ENCODE assay signal across 25 cellular contexts in the genomic region with DNA sequence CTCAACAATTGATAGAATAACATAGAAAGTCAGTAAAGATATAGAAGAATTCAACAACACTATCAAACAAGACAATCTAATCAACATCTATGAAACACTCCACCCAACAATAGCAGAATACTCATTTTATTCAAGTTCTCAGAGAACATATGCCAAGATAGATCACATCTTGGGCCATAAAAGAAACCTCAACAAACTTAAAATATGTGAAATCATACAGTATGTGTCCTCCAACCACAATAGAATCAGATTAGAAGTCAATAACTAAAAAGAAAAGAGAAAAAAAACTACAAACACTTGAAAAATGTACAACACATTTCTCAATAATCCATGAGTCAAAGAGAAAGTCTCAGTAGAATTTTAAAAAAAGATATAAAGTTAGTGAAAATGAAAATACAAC.
"Had no signal": no experiment of that assay in that cellular context is flagged by ENCODE, and none has a peak within 500 bp of the region (broad histone marks: within the 10 kb centered on the region; RNA-seq: fewer than 3 reads in every experiment).

No MANE protein-coding gene starts in this region.

- H3K36me3 ChIP-seq: esophagus muscularis mucosa, gastrocnemius medialis, heart left ventricle had no signal

- H3K4me3 Mint-ChIP-seq: activated CD4-positive, alpha-beta memory T cell treated with anti-CD3 and anti-CD28 coated beads, Interleukin-2, amount 10 ng/mL, durations not matched to agents 7 days and 5 days; activated CD4-positive, alpha-beta T cell treated with anti-CD3 and anti-CD28 coated beads, Interleukin-2, amount 10 ng/mL, durations not matched to agents 7 days and 5 days; activated naive CD4-positive, alpha-beta T cell treated with anti-CD3 and anti-CD28 coated beads, Interleukin-2, amount 10 ng/mL, durations not matched to agents 7 days and 5 days; activated naive CD8-positive, alpha-beta T cell treated with anti-CD3 and anti-CD28 coated beads, Interleukin-2, amount 10 ng/mL, durations not matched to agents 7 days and 5 days; activated T-cell treated with anti-CD3 and anti-CD28 coated beads, Interleukin-2, amount 50 U/mL, for 24 hours; activated T-cell treated with anti-CD3 and anti-CD28 coated beads, Interleukin-2, amount 50 U/mL, for 72 hours; effector memory CD8-positive, alpha-beta T cell had no signal

- H3K4me1 ChIP-seq: esophagus muscularis mucosa, foreskin keratinocyte, gastrocnemius medialis, heart left ventricle had no signal

- DNase-seq: activated CD4-positive, alpha-beta memory T cell treated with anti-CD3 and anti-CD28 coated beads, Interleukin-2, amount 10 ng/mL, durations not matched to agents 7 days and 5 days; activated CD4-positive, alpha-beta T cell treated with anti-CD3 and anti-CD28 coated beads for 1 hour; activated CD4-positive, alpha-beta T cell treated with anti-CD3 and anti-CD28 coated beads for 4 hours; activated CD4-positive, alpha-beta T cell treated with anti-CD3 and anti-CD28 coated beads, Interleukin-2, amount 10 ng/mL, durations not matched to agents 7 days and 5 days; activated CD4-positive, alpha-beta T cell treated with anti-CD3 and anti-CD28 coated beads, Interleukin-2, amount 50 U/mL, for 4 hours; activated CD8-positive, alpha-beta memory T cell treated with anti-CD3 and anti-CD28 coated beads, Interleukin-2, amount 50 U/mL, for 48 hours; activated gamma-delta T cell; activated naive CD4-positive, alpha-beta T cell; activated naive CD4-positive, alpha-beta T cell treated with anti-CD3 and anti-CD28 coated beads, Interleukin-2, amount 10 ng/mL, durations not matched to agents 7 days and 5 days; activated naive CD8-positive, alpha-beta T cell treated with anti-CD3 and anti-CD28 coated beads, Interleukin-2, amount 10 ng/mL, durations not matched to agents 7 days and 5 days; activated T-cell treated with anti-CD3 and anti-CD28 coated beads for 4 hours; activated T-cell treated with anti-CD3 and anti-CD28 coated beads, Interleukin-2, amount 50 U/mL, for 24 hours; activated T-cell treated with anti-CD3 and anti-CD28 coated beads, Interleukin-2, amount 50 U/mL, for 72 hours; caudate nucleus; cortex of kidney; dermis blood vessel endothelial cell; effector CD4-positive, alpha-beta T cell; effector memory CD8-positive, alpha-beta T cell; erythroblast; foreskin keratinocyte; gastrocnemius medialis; glutamatergic neuron; heart left ventricle had no signal

- H3K9me3 ChIP-seq: esophagus muscularis mucosa, gastrocnemius medialis, heart left ventricle had no signal

- H3K27ac ChIP-seq: esophagus muscularis mucosa, foreskin keratinocyte, gastrocnemius medialis, heart left ventricle had no signal

- H3K36me3 Mint-ChIP-seq: activated naive CD4-positive, alpha-beta T cell treated with anti-CD3 and anti-CD28 coated beads, Interleukin-2, amount 10 ng/mL, durations not matched to agents 7 days and 5 days; activated naive CD4-positive, alpha-beta T cell treated with anti-CD3 and anti-CD28 coated beads, Interleukin-2, amount 50 U/mL, for 72 hours; activated naive CD8-positive, alpha-beta T cell treated with anti-CD3 and anti-CD28 coated beads, Interleukin-2, amount 10 ng/mL, durations not matched to agents 7 days and 5 days had no signal

- H3K4me3 ChIP-seq: esophagus muscularis mucosa, gastrocnemius medialis, heart left ventricle had no signal

- ATAC-seq: activated T-cell treated with anti-CD3 and anti-CD28 coated beads, Interleukin-2, amount 50 U/mL, for 72 hours; effector memory CD8-positive, alpha-beta T cell; foreskin keratinocyte; gastrocnemius medialis; heart left ventricle had no signal

- H3K4me1 Mint-ChIP-seq: activated CD4-positive, alpha-beta memory T cell treated with anti-CD3 and anti-CD28 coated beads, Interleukin-2, amount 10 ng/mL, durations not matched to agents 7 days and 5 days; activated naive CD4-positive, alpha-beta T cell treated with anti-CD3 and anti-CD28 coated beads, Interleukin-2, amount 10 ng/mL, durations not matched to agents 7 days and 5 days; activated naive CD8-positive, alpha-beta T cell treated with anti-CD3 and anti-CD28 coated beads, Interleukin-2, amount 10 ng/mL, durations not matched to agents 7 days and 5 days had no signal

- H3K27me3 Mint-ChIP-seq: activated CD4-positive, alpha-beta memory T cell treated with anti-CD3 and anti-CD28 coated beads, Interleukin-2, amount 10 ng/mL, durations not matched to agents 7 days and 5 days; activated CD4-positive, alpha-beta T cell treated with anti-CD3 and anti-CD28 coated beads, Interleukin-2, amount 10 ng/mL, durations not matched to agents 7 days and 5 days; activated naive CD4-positive, alpha-beta T cell treated with anti-CD3 and anti-CD28 coated beads, Interleukin-2, amount 10 ng/mL, durations not matched to agents 7 days and 5 days had no signal

- H3K27ac Mint-ChIP-seq: activated CD4-positive, alpha-beta memory T cell treated with anti-CD3 and anti-CD28 coated beads, Interleukin-2, amount 10 ng/mL, durations not matched to agents 7 days and 5 days; activated CD4-positive, alpha-beta T cell treated with anti-CD3 and anti-CD28 coated beads, Interleukin-2, amount 10 ng/mL, durations not matched to agents 7 days and 5 days; activated naive CD4-positive, alpha-beta T cell treated with anti-CD3 and anti-CD28 coated beads, Interleukin-2, amount 10 ng/mL, durations not matched to agents 7 days and 5 days; activated naive CD4-positive, alpha-beta T cell treated with anti-CD3 and anti-CD28 coated beads, Interleukin-2, amount 50 U/mL, for 72 hours; activated naive CD8-positive, alpha-beta T cell treated with anti-CD3 and anti-CD28 coated beads, Interleukin-2, amount 10 ng/mL, durations not matched to agents 7 days and 5 days; activated T-cell treated with anti-CD3 and anti-CD28 coated beads, Interleukin-2, amount 50 U/mL, for 24 hours; activated T-cell treated with anti-CD3 and anti-CD28 coated beads, Interleukin-2, amount 50 U/mL, for 72 hours; effector memory CD8-positive, alpha-beta T cell had no signal

- H3K27me3 ChIP-seq: esophagus muscularis mucosa, foreskin keratinocyte, gastrocnemius medialis, heart left ventricle had no signal

- H3K9me3 Mint-ChIP-seq: activated CD4-positive, alpha-beta memory T cell treated with anti-CD3 and anti-CD28 coated beads, Interleukin-2, amount 10 ng/mL, durations not matched to agents 7 days and 5 days; activated CD4-positive, alpha-beta T cell treated with anti-CD3 and anti-CD28 coated beads, Interleukin-2, amount 10 ng/mL, durations not matched to agents 7 days and 5 days; activated naive CD4-positive, alpha-beta T cell treated with anti-CD3 and anti-CD28 coated beads, Interleukin-2, amount 10 ng/mL, durations not matched to agents 7 days and 5 days; activated naive CD4-positive, alpha-beta T cell treated with anti-CD3 and anti-CD28 coated beads, Interleukin-2, amount 50 U/mL, for 72 hours; activated naive CD8-positive, alpha-beta T cell treated with anti-CD3 and anti-CD28 coated beads, Interleukin-2, amount 10 ng/mL, durations not matched to agents 7 days and 5 days; activated T-cell treated with anti-CD3 and anti-CD28 coated beads, Interleukin-2, amount 50 U/mL, for 24 hours; activated T-cell treated with anti-CD3 and anti-CD28 coated beads, Interleukin-2, amount 50 U/mL, for 72 hours; effector memory CD8-positive, alpha-beta T cell had no signal
